Comparison of ENCODE assay signal across 30 cellular contexts in the genomic region with DNA sequence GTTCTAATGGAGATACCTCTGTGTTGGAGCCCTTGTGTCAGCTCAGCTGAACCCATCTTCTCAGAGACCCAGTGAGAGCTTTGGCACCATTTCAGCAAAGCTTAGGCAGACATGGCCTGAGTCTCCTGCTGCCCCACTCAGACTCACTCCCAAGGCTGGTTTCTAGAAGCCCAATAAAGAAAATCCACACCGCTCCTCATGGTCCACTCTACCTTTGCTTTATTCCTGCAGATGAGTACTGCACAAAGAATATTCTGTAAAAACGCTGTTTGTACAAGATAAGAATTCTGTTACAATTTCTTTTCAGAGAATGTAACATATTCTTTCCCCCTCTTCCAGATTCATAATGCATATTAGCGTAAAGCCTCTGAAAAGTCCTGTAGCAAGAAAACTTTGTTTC.
"Had no signal": no experiment of that assay in that cellular context is flagged by ENCODE, and none has a peak within 500 bp of the region (broad histone marks: within the 10 kb centered on the region; RNA-seq: fewer than 3 reads in every experiment).

No MANE protein-coding gene starts in this region.

- H3K27ac ChIP-seq: adrenal gland, body of pancreas, brain microvascular endothelial cell, breast epithelium, WERI-Rb-1 had no signal

- DNase-seq: activated CD4-positive, alpha-beta memory T cell treated with anti-CD3 and anti-CD28 coated beads for 36 hours; activated CD4-positive, alpha-beta T cell treated with anti-CD3 and anti-CD28 coated beads for 4 hours; activated CD4-positive, alpha-beta T cell treated with anti-CD3 and anti-CD28 coated beads, Interleukin-2, amount 10 ng/mL, durations not matched to agents 24 days and 14 days; activated CD4-positive, alpha-beta T cell treated with anti-CD3 and anti-CD28 coated beads, Interleukin-2, amount 50 U/mL, for 1 hour; activated CD4-positive, alpha-beta T cell treated with anti-CD3 and anti-CD28 coated beads, Interleukin-2, amount 50 U/mL, for 4 hours; activated CD4-positive, CD25-positive, alpha-beta regulatory T cell; activated CD8-positive, alpha-beta memory T cell treated with anti-CD3 and anti-CD28 coated beads, Interleukin-2, amount 50 U/mL, for 4 hours; activated CD8-positive, alpha-beta T cell treated with anti-CD3 and anti-CD28 coated beads for 36 hours; activated effector memory CD4-positive, alpha-beta T cell treated with anti-CD3 and anti-CD28 coated beads, Interleukin-2, amount 50 U/mL, for 16 hours; activated gamma-delta T cell treated with Interleukin-2 at 50 U/mL for 16 hours; activated naive CD4-positive, alpha-beta T cell; activated naive CD4-positive, alpha-beta T cell treated with anti-CD3 and anti-CD28 coated beads for 36 hours; activated naive CD4-positive, alpha-beta T cell treated with anti-CD3 and anti-CD28 coated beads, Interleukin-2, amount 50 U/mL, for 16 hours; activated naive CD8-positive, alpha-beta T cell treated with anti-CD3 and anti-CD28 coated beads for 36 hours; activated T-cell treated with anti-CD3 and anti-CD28 coated beads, Interleukin-2, amount 50 U/mL, for 24 hours; activated T-cell treated with anti-CD3 and anti-CD28 coated beads, Interleukin-2, amount 50 U/mL, for 48 hours; adrenal gland; amniotic stem cell; body of pancreas; brain microvascular endothelial cell; central memory CD4-positive, alpha-beta T cell; T-helper 1 cell; T-helper 2 cell; T-helper 9 cell; WERI-Rb-1 had no signal

- H3K4me3 ChIP-seq: adrenal gland, body of pancreas, breast epithelium had no signal

- H3K4me1 ChIP-seq: adrenal gland, body of pancreas had no signal

- H3K9me3 ChIP-seq: body of pancreas, breast epithelium had no signal

- ATAC-seq: activated CD4-positive, CD25-positive, alpha-beta regulatory T cell treated with anti-CD3 and anti-CD28 coated beads, Interleukin-2, amount 50 U/mL, for 24 hours; activated CD8-positive, alpha-beta T cell treated with anti-CD3 and anti-CD28 coated beads for 36 hours; activated naive CD4-positive, alpha-beta T cell treated with anti-CD3 and anti-CD28 coated beads, Interleukin-2, amount 50 U/mL, for 72 hours; activated T-helper 17 cell treated with anti-CD3 and anti-CD28 coated beads, Interleukin-2, amount 50 U/mL, for 72 hours; body of pancreas; WTC11 had no signal

- H3K27me3 ChIP-seq: adrenal gland, body of pancreas, breast epithelium had no signal

- H3K36me3 ChIP-seq: adrenal gland, brain microvascular endothelial cell, breast epithelium, WERI-Rb-1 had no signal
